8 cellular contexts compared by ENCODE assay signal in genomic region chr5:173329370-173330150, GRCh38. TPM values are rescaled to one million over a fixed set of nuclear protein-coding genes. Genes with fewer than 3 reads are reported as not detected.
DNase-seq lines count a peak whose midpoint lies in the region; ATAC-seq and TF ChIP-seq lines count a peak whose summit lies in the region.

No MANE protein-coding gene starts in this region.

- H3K27ac Mint-ChIP-seq in nephron progenitor cell, result no peak overlapping the region

- ATAC-seq in HG02981 (IDR thresholded peaks at IDR 0.05; ENCODE audit: unreplicated experiment), result no peak

- peak overlapping the region; percentile 92 for H3K4me3 Mint-ChIP-seq in nephron progenitor cell

- peaks cover 13% of the 10 kb centered on the region for H3K36me3 ChIP-seq in H7 (replicated peaks; ENCODE audit: control insufficient read depth, insufficient read depth, low read length)

- peaks cover 22% of the 10 kb centered on the region for H3K27me3 ChIP-seq in H7 (ENCODE audit: control insufficient read depth, insufficient read depth, low read length)

- peaks cover 61% of the 10 kb centered on the region for H3K4me1 Mint-ChIP-seq in nephron progenitor cell

- peak overlapping the region; percentile 91 for H3K4me3 ChIP-seq in H7 (ENCODE audit: insufficient read depth, low read depth, low read length)
- H3K4me3 ChIP-seq in cardiac fibroblast (replicated peaks in 1 of 2; ENCODE audit: low read depth in 2 of 2, low read length in 2 of 2), result peak overlapping the region; percentile 76 to 85

- DNase-seq in GF-D8 (lab: John Stamatoyannopoulos, UW), result peak; percentile 50
- DNase-seq in H7, result peak; percentile 94
- DNase-seq in NCI-H524 (lab: John Stamatoyannopoulos, UW), result peak; percentile 21 to 93
- DNase-seq in cardiac fibroblast (ENCODE audit: low read depth in 2 of 2), result no peak
- DNase-seq in nephron progenitor cell, result peak; percentile 71
- DNase-seq in GM19240 (ENCODE audit: insufficient read length, low spot score), result no peak
- no peak for DNase-seq in foreskin melanocyte

- peaks cover 15% of the 10 kb centered on the region for H3K36me3 Mint-ChIP-seq in nephron progenitor cell (ENCODE audit: low read depth)

- no peak for TF ChIP-seq CTCF in cardiac fibroblast (IDR thresholded peaks at IDR 0.05; ENCODE audit: low read depth, low read length)
- TF ChIP-seq CTCF in nephron progenitor cell (IDR thresholded peaks at IDR 0.05), result no peak

- H3K9me3 Mint-ChIP-seq in nephron progenitor cell, result no peaks in the 10 kb centered on the region

- peaks cover 41% of the 10 kb centered on the region for H3K27me3 Mint-ChIP-seq in nephron progenitor cell (ENCODE audit: low read depth, poor library complexity)

RNA-seq across cellular contexts. Expression of gene STC2, which starts 1.3 kb away (rescaled TPM):
- total RNA-seq in H7 (2014; rRNA removed; shearing (Covaris generic)), result 17.8 and 29.5 TPM in 2 replicates

Comparison
In these comparisons a context has a peak if more than half of its experiments do, and no peak if none do; other contexts are left out.
1. DNase-seq: peak in GF-D8 (single experiment), H7 (single experiment), NCI-H524 (2 of 2) and nephron progenitor cell (single experiment); none in cardiac fibroblast (0 of 2), GM19240 (single experiment) and foreskin melanocyte (single experiment).